In the genomic region with DNA sequence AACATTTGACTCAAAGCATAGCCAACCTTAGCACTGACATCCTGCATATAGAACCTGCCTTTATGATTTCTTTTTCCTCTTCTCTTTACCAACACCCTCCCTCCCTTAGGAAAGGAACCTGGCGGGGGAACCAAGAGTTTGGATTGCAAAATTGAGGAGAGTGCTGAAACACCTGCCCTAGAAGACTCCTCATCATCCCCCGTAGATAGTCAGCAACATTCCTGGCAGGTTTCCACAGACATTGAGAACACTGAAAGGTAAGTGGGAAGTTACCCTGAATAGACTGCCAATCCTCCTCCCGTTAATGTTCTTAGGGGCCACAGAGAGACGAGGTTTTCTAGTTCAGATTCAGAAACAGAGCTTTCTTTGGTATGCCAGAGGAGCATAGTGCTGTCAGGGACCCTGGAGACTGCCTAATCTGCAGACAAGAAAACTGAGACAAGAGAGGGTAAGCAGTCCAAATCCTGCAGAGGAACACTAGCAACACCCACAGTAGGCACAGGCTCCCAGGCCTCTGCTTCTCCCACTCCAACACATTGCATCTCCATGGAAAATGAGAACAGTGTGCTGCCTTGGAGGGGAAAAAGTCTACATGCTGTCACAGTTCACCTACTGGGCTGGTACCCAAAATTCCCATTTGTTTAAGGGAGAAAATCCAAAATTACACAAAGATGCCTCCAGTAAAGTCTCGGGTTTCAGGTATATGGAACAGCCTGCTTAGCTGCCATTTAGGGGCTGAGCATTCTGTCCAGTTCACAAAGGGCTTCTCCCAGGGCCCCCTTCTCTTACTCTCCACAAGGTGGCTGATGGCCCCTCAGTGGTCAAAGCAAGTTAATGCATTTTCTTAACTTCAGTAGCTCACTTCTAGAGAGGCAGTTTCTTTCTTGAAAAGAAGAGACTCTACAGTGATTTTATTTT, we compare ENCODE assay signal across 11 cellular contexts.
A peak's percentile ranks its signal among the peaks of the same experiment; 100 is the strongest.
DNase-seq lines count a peak whose midpoint lies in the region; ATAC-seq and TF ChIP-seq lines count a peak whose summit lies in the region.
"Had no signal": no experiment of that assay in that cellular context is flagged by ENCODE, and none has a peak within 500 bp of the region (broad histone marks: within the 10 kb centered on the region; RNA-seq: fewer than 3 reads in every experiment).

No MANE protein-coding gene starts in this region.

- intact Hi-C loops in vagina (cut with DNase I): no loop called here

- no peaks in the 10 kb centered on the region; the same call in 1 of the 2 replicates for H3K27me3 ChIP-seq in BE2C
- no peaks in the 10 kb centered on the region for H3K27me3 ChIP-seq in vagina

- H3K4me1 Mint-ChIP-seq in brain: no peaks in the 10 kb centered on the region
- no peaks in the 10 kb centered on the region for H3K4me1 Mint-ChIP-seq in stimulated activated effector memory CD8-positive, alpha-beta T cell treated with anti-CD3 and anti-CD28 coated beads, Interleukin-12 subunit alpha, Interleukin-12 subunit beta, amount 100 ng/mL, for 72 hours
- H3K4me1 Mint-ChIP-seq: immature natural killer cell had no signal

- DNase-seq in BE2C (peak; percentile 16), kidney glomerular epithelial cell (lab: John Stamatoyannopoulos, UW) (peak; percentile 4), GM20000 (ENCODE audit: low spot score) (no peak), vagina (ENCODE audit: extremely low spot score in 2 of 2) (no peak)
- no peak for DNase-seq in stimulated activated effector memory CD8-positive, alpha-beta T cell treated with anti-CD3 and anti-CD28 coated beads, Interleukin-12 subunit alpha, Interleukin-12 subunit beta, amount 100 ng/mL, for 72 hours (ENCODE audit: low spot score in 2 of 2)
- DNase-seq: activated naive CD4-positive, alpha-beta T cell treated with anti-CD3 and anti-CD28 coated beads for 36 hours; immature natural killer cell; stimulated activated CD4-positive, alpha-beta T cell treated with anti-CD3 and anti-CD28 coated beads, Interleukin-4, amount 100 ng/mL, for 4 hours had no signal

- no peak overlapping the region for H3K4me3 Mint-ChIP-seq in brain
- no peak overlapping the region for H3K4me3 Mint-ChIP-seq in stimulated activated effector memory CD8-positive, alpha-beta T cell treated with anti-CD3 and anti-CD28 coated beads, Interleukin-12 subunit alpha, Interleukin-12 subunit beta, amount 100 ng/mL, for 72 hours
- H3K4me3 Mint-ChIP-seq: activated naive CD4-positive, alpha-beta T cell treated with anti-CD3 and anti-CD28 coated beads for 36 hours; immature natural killer cell had no signal

- peak overlapping the region in 1 of 5 experiments; percentile 83 for H3K27ac Mint-ChIP-seq in brain
- H3K27ac Mint-ChIP-seq in stimulated activated effector memory CD8-positive, alpha-beta T cell treated with anti-CD3 and anti-CD28 coated beads, Interleukin-12 subunit alpha, Interleukin-12 subunit beta, amount 100 ng/mL, for 72 hours: no peak overlapping the region
- H3K27ac Mint-ChIP-seq: activated naive CD4-positive, alpha-beta T cell treated with anti-CD3 and anti-CD28 coated beads for 36 hours; immature natural killer cell had no signal

- H3K9me3 Mint-ChIP-seq in brain: no peaks in the 10 kb centered on the region
- no peaks in the 10 kb centered on the region for H3K9me3 Mint-ChIP-seq in stimulated activated effector memory CD8-positive, alpha-beta T cell treated with anti-CD3 and anti-CD28 coated beads, Interleukin-12 subunit alpha, Interleukin-12 subunit beta, amount 100 ng/mL, for 72 hours
- H3K9me3 Mint-ChIP-seq: activated naive CD4-positive, alpha-beta T cell treated with anti-CD3 and anti-CD28 coated beads for 36 hours had no signal

- no peaks in the 10 kb centered on the region for H3K36me3 Mint-ChIP-seq in brain
- no peaks in the 10 kb centered on the region for H3K36me3 Mint-ChIP-seq in stimulated activated effector memory CD8-positive, alpha-beta T cell treated with anti-CD3 and anti-CD28 coated beads, Interleukin-12 subunit alpha, Interleukin-12 subunit beta, amount 100 ng/mL, for 72 hours
- H3K36me3 Mint-ChIP-seq: immature natural killer cell had no signal

- H3K27ac ChIP-seq in vagina: no peak overlapping the region

- ATAC-seq in HG03354 (IDR thresholded peaks at IDR 0.05; ENCODE audit: poor library complexity, severe bottlenecking, unreplicated experiment): peak; percentile 57
- ATAC-seq in activated CD4-positive, CD25-positive, alpha-beta regulatory T cell treated with anti-CD3 and anti-CD28 coated beads, Interleukin-2, amount 50 U/mL, for 24 hours: no peak
- no peak for ATAC-seq in stimulated activated effector memory CD8-positive, alpha-beta T cell treated with anti-CD3 and anti-CD28 coated beads, Interleukin-12 subunit alpha, Interleukin-12 subunit beta, amount 100 ng/mL, for 72 hours

- H3K4me3 ChIP-seq in BE2C (ENCODE audit: low read depth, low read length) (no peak overlapping the region), vagina (no peak overlapping the region)

- no peaks in the 10 kb centered on the region for H3K36me3 ChIP-seq in BE2C
- H3K36me3 ChIP-seq in vagina: no peaks in the 10 kb centered on the region

- no peaks in the 10 kb centered on the region for H3K27me3 Mint-ChIP-seq in brain

- H3K9me3 ChIP-seq in BE2C (no peaks in the 10 kb centered on the region), vagina (no peaks in the 10 kb centered on the region)

- peak; percentile 41 for TF ChIP-seq CTCF in BE2C (IDR thresholded peaks at IDR 0.05; ENCODE audit: low read depth, low read length)
- TF ChIP-seq CTCF in brain (conservative IDR thresholded peaks at IDR 0.05): peak; percentile 31 to 54
- TF ChIP-seq CTCF in GM20000 (IDR thresholded peaks at IDR 0.05; ENCODE audit: extremely low read depth, missing control alignments): no peak
- peak in 1 of 3 experiments; percentile 23 for TF ChIP-seq CTCF in vagina (IDR thresholded peaks at IDR 0.05)

- no peak for TF ChIP-seq POLR2A in vagina (IDR thresholded peaks at IDR 0.05)

- no peaks in the 10 kb centered on the region for H3K4me1 ChIP-seq in BE2C
- H3K4me1 ChIP-seq in vagina: no peaks in the 10 kb centered on the region

Comparison
In these comparisons a context has a peak if more than half of its experiments do, and no peak if none do; other contexts are left out.
1. DNase-seq: peak in BE2C (single experiment) and kidney glomerular epithelial cell (single experiment); none in GM20000 (single experiment), vagina (0 of 2) and stimulated activated effector memory CD8-positive, alpha-beta T cell treated with anti-CD3 and anti-CD28 coated beads, Interleukin-12 subunit alpha, Interleukin-12 subunit beta, amount 100 ng/mL, for 72 hours (0 of 2).